In the genomic region with DNA sequence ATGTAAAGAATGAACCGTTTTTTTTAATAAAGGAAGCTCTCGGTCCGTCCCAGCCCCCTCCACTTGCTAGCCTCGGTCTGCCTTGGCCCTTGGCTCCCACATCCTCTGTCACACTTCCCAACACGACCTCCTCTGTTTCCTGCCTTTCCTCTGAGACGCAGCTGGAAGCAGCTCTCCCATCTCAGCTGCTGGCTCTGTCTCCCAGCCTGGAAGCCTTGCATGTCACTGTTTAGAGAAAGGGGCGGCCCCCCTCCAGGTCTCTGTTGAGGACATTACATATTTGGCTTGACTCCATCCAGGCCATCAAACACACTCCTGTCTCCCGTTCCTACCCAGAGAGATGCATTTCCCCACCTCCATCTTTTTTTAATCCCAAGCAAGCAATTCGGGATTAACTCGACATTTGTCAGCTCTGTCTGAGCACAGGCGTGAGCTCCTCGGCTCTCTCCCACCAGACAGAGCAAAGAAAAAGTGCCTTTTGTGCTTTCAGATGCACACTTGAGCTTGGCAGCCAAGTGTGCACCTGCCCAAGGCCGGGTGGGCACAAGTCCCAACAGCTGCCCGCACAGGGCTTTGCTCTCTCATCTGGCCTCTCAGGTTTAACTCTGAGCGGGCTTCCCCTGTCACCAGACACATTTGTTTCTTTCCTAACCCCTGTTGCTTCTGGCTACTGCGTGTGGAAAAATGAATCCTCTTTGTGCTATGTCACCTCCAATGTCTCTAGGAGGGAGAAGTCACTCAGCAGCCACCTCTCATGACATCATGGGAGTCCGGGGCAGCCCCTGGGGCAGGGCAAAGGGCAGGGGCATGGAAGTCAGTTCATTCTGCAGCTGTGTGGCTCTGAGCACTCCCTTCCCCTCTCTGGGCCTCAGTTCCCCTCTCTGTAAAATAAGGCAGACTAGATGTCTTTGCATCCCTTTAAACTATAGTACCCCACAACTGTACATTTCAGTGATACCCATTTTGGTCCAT, we compare ENCODE assay signal across 18 cellular contexts.
DNase-seq lines count a peak whose midpoint lies in the region; ATAC-seq and TF ChIP-seq lines count a peak whose summit lies in the region.
"Had no signal": no experiment of that assay in that cellular context is flagged by ENCODE, and none has a peak within 500 bp of the region (broad histone marks: within the 10 kb centered on the region; RNA-seq: fewer than 3 reads in every experiment).

No MANE protein-coding gene starts in this region.

- H4K20me1 ChIP-seq in mammary epithelial cell (ENCODE audit: insufficient read depth, low read length), result no peaks in the 10 kb centered on the region

- in situ Hi-C loops in mammary epithelial cell (cut with MboI; ENCODE audit: low sequenced_read_pairs in 2 of 2), result no loop called here

- H3K4me1 ChIP-seq in SJCRH30, result peaks cover 47% of the 10 kb centered on the region
- H3K4me1 ChIP-seq in mammary epithelial cell (ENCODE audit: insufficient read depth, low read length), result no peaks in the 10 kb centered on the region

- CTCF ChIA-PET in mammary epithelial cell (lab: Charles Lee; ENCODE audit: low non-redundant PET), result no interaction called here

- H3K79me2 ChIP-seq in mammary epithelial cell (ENCODE audit: insufficient read depth, low read length), result no peaks in the 10 kb centered on the region
- H3K79me2 ChIP-seq: hepatocyte, parathyroid adenoma had no signal

- dilution Hi-C loops in mammary epithelial cell (cut with HindIII; ENCODE audit: low sequenced_read_pairs), result no loop called here

- no peak overlapping the region for H2AFZ ChIP-seq in mammary epithelial cell (ENCODE audit: low read depth, low read length)
- H2AFZ ChIP-seq: hepatocyte, parathyroid adenoma had no signal

- no peak overlapping the region for H3K9ac ChIP-seq in mammary epithelial cell (ENCODE audit: insufficient read depth, low read length)
- H3K9ac ChIP-seq: parathyroid adenoma had no signal

- H3K4me3 ChIP-seq in SJCRH30, result peak overlapping the region; percentile 2; the same call in 1 of the 2 replicates
- no peak overlapping the region for H3K4me3 ChIP-seq in mammary epithelial cell (replicated peaks in 1 of 3; ENCODE audit: insufficient read depth in 1 of 3, low read depth in 2 of 3, low read length in 3 of 3)
- H3K4me3 ChIP-seq: hepatocyte had no signal

- no TSS peak for BruUV-seq in mammary epithelial cell (replicated peaks; lab: Mats Ljungman, UMichigan)

- DNase-seq in AG08396 (ENCODE audit: low spot score) (peak; percentile 21), NCI-H1105 (lab: John Stamatoyannopoulos, UW) (peak; percentile 92), SJCRH30 (peak; percentile 82 to 89), left colon (peak; percentile 6 to 25), D341Med (ENCODE audit: low spot score) (no peak), mammary epithelial cell (no peak)
- DNase-seq: activated CD4-positive, alpha-beta T cell treated with anti-CD3 and anti-CD28 coated beads, Interleukin-2, amount 50 U/mL, for 4 hours; activated effector memory CD4-positive, alpha-beta T cell treated with anti-CD3 and anti-CD28 coated beads, Interleukin-2, amount 50 U/mL, for 16 hours; H9; mesenchymal stem cell; MV-4-11; stimulated activated CD4-positive, alpha-beta T cell treated with anti-CD3 and anti-CD28 coated beads, Interleukin-2, amount 100 ng/mL, for 48 hours; stimulated activated naive B cell treated with anti-CD40 and anti-IgM and Interleukin-4, amounts not matched to agents 10 μg/mL and 1 μg/mL and 100 μg/mL, for 72 hours had no signal

- intact Hi-C loops in left colon (cut with DNase I, micrococcal nuclease), result no loop called here
- intact Hi-C loops in mammary epithelial cell (cut with micrococcal nuclease), result loop anchor here (10.0 kb wide), 1 partner anchor 114 kb away; no protein-coding TSS in a partner anchor

- no peak for TF ChIP-seq CTCF in mammary epithelial cell (conservative IDR thresholded peaks at IDR 0.05 in 1 of 2, IDR thresholded peaks at IDR 0.05 in 1 of 2; ENCODE audit: extremely low read depth in 1 of 2, insufficient read depth in 1 of 2, low read depth in 1 of 2, low read length in 2 of 2)

- no peak overlapping the region for H3K4me2 ChIP-seq in mammary epithelial cell (ENCODE audit: insufficient read depth, low read depth, low read length)
- H3K4me2 ChIP-seq: hepatocyte had no signal

- H3K27ac ChIP-seq in SJCRH30, result peak overlapping the region; percentile 46
- no peak overlapping the region for H3K27ac ChIP-seq in mammary epithelial cell (ENCODE audit: insufficient read depth, low read depth, low read length)
- H3K27ac ChIP-seq: hepatocyte, parathyroid adenoma had no signal

- ATAC-seq in left colon, result no peak
- no peak for ATAC-seq in HG02840 (IDR thresholded peaks at IDR 0.05; ENCODE audit: low FRiP score, unreplicated experiment)
- ATAC-seq in HG02870 (IDR thresholded peaks at IDR 0.05; ENCODE audit: unreplicated experiment), result no peak
- ATAC-seq: Panc1; stimulated activated naive B cell treated with anti-CD40 and anti-IgM and Interleukin-4, amounts not matched to agents 10 μg/mL and 1 μg/mL and 100 μg/mL, for 72 hours had no signal

- no peaks in the 10 kb centered on the region for H3K27me3 ChIP-seq in SJCRH30
- no peaks in the 10 kb centered on the region for H3K27me3 ChIP-seq in mammary epithelial cell (ENCODE audit: insufficient read depth, low read length)

- 4% methylated on average over 17 of the region's 17 CpGs for WGBS in mammary epithelial cell (ENCODE audit: low coverage, missing lambda C conversion rate)

- H3K36me3 ChIP-seq in SJCRH30 (no peaks in the 10 kb centered on the region), mammary epithelial cell (ENCODE audit: insufficient read depth, low read length) (no peaks in the 10 kb centered on the region)

- H3K9me3 ChIP-seq in SJCRH30 (replicated peaks) (no peaks in the 10 kb centered on the region), mammary epithelial cell (replicated peaks; ENCODE audit: insufficient read depth, low read length) (no peaks in the 10 kb centered on the region)

Comparison
In these comparisons a context has a peak if more than half of its experiments do, and no peak if none do; other contexts are left out.
1. DNase-seq: peak in AG08396 (single experiment), NCI-H1105 (single experiment), SJCRH30 (2 of 2) and left colon (2 of 2); none in D341Med (single experiment) and mammary epithelial cell (single experiment).